ENCODE assay signal across 19 cellular contexts in the genomic region with DNA sequence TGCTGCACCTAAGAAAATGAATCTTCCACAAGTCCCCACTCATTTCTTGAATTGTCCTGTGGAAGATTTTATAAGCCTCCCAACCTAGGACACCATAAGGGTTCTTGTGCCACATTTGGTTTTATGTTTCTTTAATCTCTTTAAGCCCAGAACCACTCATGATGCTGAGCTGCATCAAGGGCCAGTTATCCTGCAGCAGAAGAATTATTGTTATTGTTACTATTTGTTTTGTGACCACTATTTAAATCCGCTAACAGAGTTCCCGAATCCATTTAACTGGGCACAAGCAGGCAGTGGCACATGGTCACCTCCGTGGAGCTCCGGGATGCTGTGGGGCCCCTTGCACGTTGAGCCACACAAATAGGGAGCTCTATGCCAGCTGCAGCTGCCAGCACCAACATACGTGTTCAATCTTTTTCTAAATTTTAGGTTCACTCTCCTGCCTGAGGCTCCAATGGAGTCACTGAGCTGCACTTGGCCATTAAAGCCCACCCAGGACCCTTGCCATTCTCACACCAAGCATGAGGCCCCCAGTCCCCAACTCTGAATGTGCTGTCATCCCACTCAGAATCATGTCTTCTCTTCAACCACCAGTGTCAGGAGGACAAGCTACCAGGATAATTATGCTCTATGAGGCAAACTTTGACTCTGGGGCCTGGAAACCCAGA.
A peak's percentile ranks its signal among the peaks of the same experiment; 100 is the strongest.
DNase-seq lines count a peak whose midpoint lies in the region; ATAC-seq and TF ChIP-seq lines count a peak whose summit lies in the region.
"Had no signal": no experiment of that assay in that cellular context is flagged by ENCODE, and none has a peak within 500 bp of the region (broad histone marks: within the 10 kb centered on the region; RNA-seq: fewer than 3 reads in every experiment).

No MANE protein-coding gene starts in this region.

- H3K27ac ChIP-seq in RWPE1: peak overlapping the region; percentile 74
- H3K27ac ChIP-seq in coronary artery: no peak overlapping the region
- H3K27ac ChIP-seq in spleen: no peak overlapping the region
- H3K27ac ChIP-seq in gastroesophageal sphincter: no peak overlapping the region
- H3K27ac ChIP-seq: 22Rv1 had no signal

- H3K9me3 ChIP-seq in spleen (no peaks in the 10 kb centered on the region), gastroesophageal sphincter (no peaks in the 10 kb centered on the region)
- H3K9me3 ChIP-seq: Caco-2 had no signal

- POLR2A ChIA-PET in activated CD4-positive, alpha-beta memory T cell treated with anti-CD3 and anti-CD28 coated beads for 36 hours (lab: Charles Lee): no interaction called here
- POLR2A ChIA-PET in activated CD4-positive, alpha-beta memory T cell treated with anti-CD3 and anti-CD28 coated beads, Interleukin-2, amount 10 ng/mL, durations not matched to agents 7 days and 5 days (lab: Charles Lee): interaction anchor here (1.1 kb wide), 1 partner anchor 655 kb away, joined by 3 read pairs; no protein-coding TSS in a partner anchor
- POLR2A ChIA-PET in RWPE1 (lab: Yijun Ruan, JAX; ENCODE audit: low non-redundant PET): no interaction called here

- H3K4me3 ChIP-seq in coronary artery (no peak overlapping the region), spleen (no peak overlapping the region), gastroesophageal sphincter (no peak overlapping the region)

- intact Hi-C loops in activated CD4-positive, alpha-beta memory T cell treated with anti-CD3 and anti-CD28 coated beads for 36 hours (cut with micrococcal nuclease): no loop called here
- intact Hi-C loops in spleen (cut with DNase I; ENCODE audit: low total_unique reads): no loop called here

- H3K4me3 Mint-ChIP-seq in activated CD4-positive, alpha-beta memory T cell treated with anti-CD3 and anti-CD28 coated beads for 36 hours: no peak overlapping the region
- H3K4me3 Mint-ChIP-seq in activated CD4-positive, alpha-beta memory T cell treated with anti-CD3 and anti-CD28 coated beads, Interleukin-2, amount 10 ng/mL, durations not matched to agents 7 days and 5 days: no peak overlapping the region
- H3K4me3 Mint-ChIP-seq: B cell, H9 had no signal

- TF ChIP-seq CTCF in RWPE1 (conservative IDR thresholded peaks at IDR 0.05; ENCODE audit: low read depth): no peak
- no peak for TF ChIP-seq CTCF in coronary artery (IDR thresholded peaks at IDR 0.05)
- no peak for TF ChIP-seq CTCF in spleen (IDR thresholded peaks at IDR 0.05 in 8 of 11, conservative IDR thresholded peaks at IDR 0.05 in 3 of 11)
- no peak for TF ChIP-seq CTCF in gastroesophageal sphincter (IDR thresholded peaks at IDR 0.05)

- CTCF ChIA-PET in activated CD4-positive, alpha-beta memory T cell treated with anti-CD3 and anti-CD28 coated beads for 36 hours (lab: Charles Lee): no interaction called here
- CTCF ChIA-PET in activated CD4-positive, alpha-beta memory T cell treated with anti-CD3 and anti-CD28 coated beads, Interleukin-2, amount 10 ng/mL, durations not matched to agents 7 days and 5 days (lab: Charles Lee): no interaction called here
- CTCF ChIA-PET in RWPE1 (lab: Yijun Ruan, JAX): no interaction called here

- H3K36me3 Mint-ChIP-seq in activated CD4-positive, alpha-beta memory T cell treated with anti-CD3 and anti-CD28 coated beads for 36 hours: peaks cover 23% of the 10 kb centered on the region
- H3K36me3 Mint-ChIP-seq in activated CD4-positive, alpha-beta memory T cell treated with anti-CD3 and anti-CD28 coated beads, Interleukin-2, amount 10 ng/mL, durations not matched to agents 7 days and 5 days (ENCODE audit: low read depth): peaks cover 43% of the 10 kb centered on the region

- TF ChIP-seq POLR2A in spleen (IDR thresholded peaks at IDR 0.05) (no peak), gastroesophageal sphincter (IDR thresholded peaks at IDR 0.05) (no peak)

- DNase-seq in activated CD4-positive, alpha-beta memory T cell treated with anti-CD3 and anti-CD28 coated beads for 36 hours: peak; percentile 2
- no peak for DNase-seq in activated CD4-positive, alpha-beta memory T cell treated with anti-CD3 and anti-CD28 coated beads, Interleukin-2, amount 10 ng/mL, durations not matched to agents 7 days and 5 days
- DNase-seq in RWPE1 (ENCODE audit: low spot score) (no peak), coronary artery (ENCODE audit: low spot score) (peak; percentile 57), spleen (peak; percentile 17), retina (no peak)
- DNase-seq: Caco-2; CD4-positive, CD25-positive, alpha-beta regulatory T cell; EL; H9; MV-4-11; NCI-H1417; NCI-H187 treated with DMSO at 0.1 percent for 48 hours; NCI-H345; NCI-H69 had no signal

- H3K4me1 Mint-ChIP-seq in activated CD4-positive, alpha-beta memory T cell treated with anti-CD3 and anti-CD28 coated beads for 36 hours (ENCODE audit: low read depth): no peaks in the 10 kb centered on the region
- no peaks in the 10 kb centered on the region for H3K4me1 Mint-ChIP-seq in activated CD4-positive, alpha-beta memory T cell treated with anti-CD3 and anti-CD28 coated beads, Interleukin-2, amount 10 ng/mL, durations not matched to agents 7 days and 5 days
- H3K4me1 Mint-ChIP-seq: B cell, H9 had no signal

- H3K27me3 ChIP-seq in spleen (replicated peaks in 1 of 7): no peaks in the 10 kb centered on the region
- H3K27me3 ChIP-seq in gastroesophageal sphincter: no peaks in the 10 kb centered on the region

- no peaks in the 10 kb centered on the region for H3K27me3 Mint-ChIP-seq in activated CD4-positive, alpha-beta memory T cell treated with anti-CD3 and anti-CD28 coated beads for 36 hours
- H3K27me3 Mint-ChIP-seq in activated CD4-positive, alpha-beta memory T cell treated with anti-CD3 and anti-CD28 coated beads, Interleukin-2, amount 10 ng/mL, durations not matched to agents 7 days and 5 days: no peaks in the 10 kb centered on the region
- H3K27me3 Mint-ChIP-seq: B cell; CD4-positive, CD25-positive, alpha-beta regulatory T cell had no signal

- ATAC-seq in HG02642 (IDR thresholded peaks at IDR 0.05; ENCODE audit: poor library complexity, unreplicated experiment) (no peak), gastroesophageal sphincter (no peak)

- no peaks in the 10 kb centered on the region for H3K9me3 Mint-ChIP-seq in activated CD4-positive, alpha-beta memory T cell treated with anti-CD3 and anti-CD28 coated beads for 36 hours
- no peaks in the 10 kb centered on the region for H3K9me3 Mint-ChIP-seq in activated CD4-positive, alpha-beta memory T cell treated with anti-CD3 and anti-CD28 coated beads, Interleukin-2, amount 10 ng/mL, durations not matched to agents 7 days and 5 days
- H3K9me3 Mint-ChIP-seq: CD4-positive, CD25-positive, alpha-beta regulatory T cell; H9 had no signal

- no peaks in the 10 kb centered on the region for H3K4me1 ChIP-seq in spleen
- no peaks in the 10 kb centered on the region for H3K4me1 ChIP-seq in gastroesophageal sphincter
- H3K4me1 ChIP-seq: Caco-2 had no signal

- 93 to 98% (median 96%) methylated on average over 6 of the region's 6 CpGs for WGBS in spleen, 5 donors
- WGBS in gastroesophageal sphincter (ENCODE audit: low coverage in 1 of 2), 2 donors: 91 to 94% methylated on average over 3 to 6 of the region's 6 CpGs

- no peak overlapping the region for H3K27ac Mint-ChIP-seq in activated CD4-positive, alpha-beta memory T cell treated with anti-CD3 and anti-CD28 coated beads for 36 hours
- no peak overlapping the region for H3K27ac Mint-ChIP-seq in activated CD4-positive, alpha-beta memory T cell treated with anti-CD3 and anti-CD28 coated beads, Interleukin-2, amount 10 ng/mL, durations not matched to agents 7 days and 5 days
- H3K27ac Mint-ChIP-seq: B cell had no signal

- H3K36me3 ChIP-seq in spleen (peaks cover 0 to 100% (median 96%) of the 10 kb centered on the region in 6 donors), gastroesophageal sphincter (peaks cover 0 to 100% of the 10 kb centered on the region in 2 donors)

- no peak for TF ChIP-seq EP300 in gastroesophageal sphincter (IDR thresholded peaks at IDR 0.05)

Comparison
In these comparisons a context has a peak if more than half of its experiments do, and no peak if none do; other contexts are left out.
1. DNase-seq: peak in activated CD4-positive, alpha-beta memory T cell treated with anti-CD3 and anti-CD28 coated beads for 36 hours (single experiment), coronary artery (single experiment) and spleen (single experiment); none in activated CD4-positive, alpha-beta memory T cell treated with anti-CD3 and anti-CD28 coated beads, Interleukin-2, amount 10 ng/mL, durations not matched to agents 7 days and 5 days (single experiment), RWPE1 (single experiment) and retina (single experiment).